15 cellular contexts compared by ENCODE assay signal in the genomic region with DNA sequence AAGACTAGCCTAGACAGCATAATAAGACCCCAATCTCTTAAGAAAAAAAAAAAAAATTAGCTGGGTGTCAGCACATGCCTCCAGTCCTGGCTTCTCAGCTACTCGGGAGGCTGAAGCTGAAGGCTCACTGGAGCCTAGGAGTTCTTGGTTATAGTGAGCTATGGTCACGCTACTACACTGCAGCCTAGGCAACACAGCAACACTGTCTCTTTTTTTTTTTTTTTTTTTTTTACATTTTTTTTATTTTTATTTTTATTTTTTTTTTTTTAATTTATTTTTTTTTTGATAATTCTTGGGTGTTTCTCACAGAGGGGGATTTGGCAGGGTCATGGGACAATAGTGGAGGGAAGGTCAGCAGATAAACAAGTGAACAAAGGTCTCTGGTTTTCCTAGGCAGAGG. TPM values are rescaled to one million over a fixed set of nuclear protein-coding genes. Genes with fewer than 3 reads are reported as not detected.
DNase-seq lines count a peak whose midpoint lies in the region; ATAC-seq, FAIRE-seq and TF ChIP-seq lines count a peak whose summit lies in the region.
"Had no signal": no experiment of that assay in that cellular context is flagged by ENCODE, and none has a peak within 500 bp of the region (broad histone marks: within the 10 kb centered on the region; RNA-seq: fewer than 3 reads in every experiment).

No MANE protein-coding gene starts in this region.

- intact Hi-C loops in HepG2 (cut with micrococcal nuclease; ENCODE audit: unreplicated experiment) (loop anchor here (10.0 kb wide), 1 partner anchor 221 kb away; no protein-coding TSS in a partner anchor), right lobe of liver (cut with DNase I) (no loop called here), prostate gland (cut with DNase I) (no loop called here)

- DNase-seq in HepG2 (ENCODE audit: low spot score): no peak
- no peak for DNase-seq in right lobe of liver
- no peak for DNase-seq in neural crest cell (ENCODE audit: low read depth, low spot score)
- DNase-seq in mucosa of gallbladder (ENCODE audit: low spot score): no peak
- DNase-seq in prostate gland (ENCODE audit: low spot score): no peak
- DNase-seq: BE2C; CD4-positive, alpha-beta memory T cell; DMS153; GF-D8; HCEC 1CT; IMR-90 had no signal

- no peaks in the 10 kb centered on the region for H3K27me3 Mint-ChIP-seq in neural crest cell (ENCODE audit: low read depth)
- H3K27me3 Mint-ChIP-seq: CD4-positive, alpha-beta memory T cell had no signal

- POLR2A ChIA-PET in HepG2 (lab: Yijun Ruan, JAX): interaction anchor here (0.7 kb wide), 1 partner anchor 12 kb away, joined by 3 read pairs; no protein-coding TSS in a partner anchor

- no peak for TF ChIP-seq CTCF in HepG2 (CRISPR knock-in tag; IDR thresholded peaks at IDR 0.05)
- no peak for TF ChIP-seq CTCF in right lobe of liver (IDR thresholded peaks at IDR 0.05)
- TF ChIP-seq CTCF in neural crest cell (conservative IDR thresholded peaks at IDR 0.05): no peak
- no peak for TF ChIP-seq CTCF in prostate gland (IDR thresholded peaks at IDR 0.05)

- TF ChIP-seq EP300 in HepG2 (IDR thresholded peaks at IDR 0.05; ENCODE audit: low read depth in 2 of 2, low read length in 2 of 2): no peak
- TF ChIP-seq EP300 in HepG2 (CRISPR knock-in tag; IDR thresholded peaks at IDR 0.05; ENCODE audit: borderline replicate concordance): no peak

- H3K27ac ChIP-seq in HepG2 (ENCODE audit: extremely low read length, insufficient read depth, low read length) (peak overlapping the region; percentile 73), right lobe of liver (no peak overlapping the region), ectodermal cell (ENCODE audit: insufficient read depth, low read depth, low read length, poor library complexity, severe bottlenecking) (peak overlapping the region; percentile 45), prostate gland (no peak overlapping the region)
- H3K27ac ChIP-seq: A549, C4-2B, HL-60 had no signal

- in situ Hi-C loops in HepG2 (cut with HindIII; ENCODE audit: extremely low pct_ligation_motif_present, low pct_unique_long_range_greater_than_20kb): no loop called here

- H3K9me3 Mint-ChIP-seq in neural crest cell: no peaks in the 10 kb centered on the region
- H3K9me3 Mint-ChIP-seq: CD4-positive, alpha-beta memory T cell had no signal

- H4K20me1 ChIP-seq in HepG2 (ENCODE audit: insufficient read depth, low read length): peaks cover under 1% of the 10 kb centered on the region

- H3K79me2 ChIP-seq in HepG2 (ENCODE audit: insufficient read depth, low read length): peaks cover 24% of the 10 kb centered on the region

- H3K36me3 Mint-ChIP-seq in neural crest cell (ENCODE audit: low read depth): peaks cover 18% of the 10 kb centered on the region

- H3K4me3 ChIP-seq in HepG2 (replicated peaks in 1 of 3; ENCODE audit: insufficient read depth in 1 of 3, low read depth in 2 of 3, low read length in 3 of 3) (no peak overlapping the region), right lobe of liver (no peak overlapping the region), ectodermal cell (ENCODE audit: insufficient read depth, low read depth, low read length) (no peak overlapping the region), prostate gland (no peak overlapping the region)
- H3K4me3 ChIP-seq: A549 had no signal

- peak overlapping the region; percentile 73 for H3K4me3 Mint-ChIP-seq in neural crest cell
- H3K4me3 Mint-ChIP-seq: CD4-positive, alpha-beta memory T cell had no signal

- CTCF ChIA-PET in HepG2 (lab: Yijun Ruan, JAX; ENCODE audit: low intra/inter-chr PET ratio, low total read pairs): no interaction called here

- H3K9me3 ChIP-seq in HepG2 (ENCODE audit: low read length) (no peaks in the 10 kb centered on the region), right lobe of liver (no peaks in the 10 kb centered on the region), ectodermal cell (ENCODE audit: control insufficient read depth, low read length) (no peaks in the 10 kb centered on the region), prostate gland (no peaks in the 10 kb centered on the region)
- H3K9me3 ChIP-seq: A549, BE2C had no signal

- no peak overlapping the region for H3K27ac Mint-ChIP-seq in neural crest cell (ENCODE audit: unreplicated experiment)
- H3K27ac Mint-ChIP-seq: CD4-positive, alpha-beta memory T cell had no signal

- H3K4me1 ChIP-seq in HepG2 (ENCODE audit: insufficient read depth, low read length): peaks cover 29% of the 10 kb centered on the region
- H3K4me1 ChIP-seq in right lobe of liver: peaks cover 0 to 12% (median 4%) of the 10 kb centered on the region in 4 donors
- peaks cover 10% of the 10 kb centered on the region for H3K4me1 ChIP-seq in ectodermal cell (ENCODE audit: control insufficient read depth, insufficient read depth, low read length)
- peaks cover 4% of the 10 kb centered on the region for H3K4me1 ChIP-seq in prostate gland (replicated peaks)
- H3K4me1 ChIP-seq: BE2C had no signal

- H3K4me1 Mint-ChIP-seq in neural crest cell: peaks cover 19% of the 10 kb centered on the region

- no peaks in the 10 kb centered on the region; a peak in 1 of 5 replicates for H3K27me3 ChIP-seq in HepG2 (ENCODE audit: control insufficient read depth in 1 of 2, insufficient read depth in 2 of 2, low read length in 2 of 2)
- no peaks in the 10 kb centered on the region for H3K27me3 ChIP-seq in right lobe of liver
- no peaks in the 10 kb centered on the region for H3K27me3 ChIP-seq in ectodermal cell (ENCODE audit: control insufficient read depth, insufficient read depth, low read length, poor library complexity, severe bottlenecking)
- H3K27me3 ChIP-seq in prostate gland (replicated peaks; ENCODE audit: insufficient read depth): no peaks in the 10 kb centered on the region
- H3K27me3 ChIP-seq: BE2C had no signal

- no peak for FAIRE-seq in HepG2 (lab: Jason Lieb, UNC)
- FAIRE-seq: A549 had no signal

- H3K36me3 ChIP-seq in HepG2 (replicated peaks in 1 of 2; ENCODE audit: control insufficient read depth in 1 of 2, insufficient read depth in 2 of 2, low read length in 2 of 2) (peaks cover 10 to 40% of the 10 kb centered on the region in 2 experiments), right lobe of liver (no peaks in the 10 kb centered on the region), ectodermal cell (ENCODE audit: control insufficient read depth, insufficient read depth, low read length) (peaks cover 28% of the 10 kb centered on the region), prostate gland (no peaks in the 10 kb centered on the region)

- TF ChIP-seq POLR2A in HepG2 (IDR thresholded peaks at IDR 0.05; ENCODE audit: insufficient read depth in 1 of 2, low read depth in 2 of 2, low read length in 2 of 2) (no peak), right lobe of liver (IDR thresholded peaks at IDR 0.05) (no peak), prostate gland (IDR thresholded peaks at IDR 0.05) (no peak)

- no peak overlapping the region for H2AFZ ChIP-seq in HepG2 (ENCODE audit: low read length)

- peak overlapping the region; percentile 13; the same call in 1 of the 2 replicates for H3K4me2 ChIP-seq in HepG2 (ENCODE audit: low read depth, low read length)
- H3K4me2 ChIP-seq: A549 had no signal

- BruUV-seq in HepG2 (replicated peaks; lab: Mats Ljungman, UMichigan): no TSS peak

- TF ChIP-seq RAD21 in HepG2 (CRISPR knock-in tag; IDR thresholded peaks at IDR 0.05): no peak

- ATAC-seq in HepG2: no peak
- no peak for ATAC-seq in right lobe of liver
- ATAC-seq: A549 had no signal

- WGBS in HepG2 (ENCODE audit: low lambda C conversion rate): 88% methylated on average over 2 of the region's 2 CpGs
- 87% methylated on average over 2 of the region's 2 CpGs for WGBS in right lobe of liver (ENCODE audit: insufficient coverage, low coverage, low lambda C conversion rate, missing lambda C conversion rate)
- WGBS in ectodermal cell, 2 experiments: 93% methylated on average over 1 of the region's 2 CpGs
- WGBS in prostate gland: 94% methylated on average over 2 of the region's 2 CpGs

- no peak overlapping the region for H3K9ac ChIP-seq in HepG2 (ENCODE audit: insufficient read depth, low read depth, low read length)

RNA-seq across cellular contexts. Expression of a gene that starts 4.1 kb away (rescaled TPM):
- total RNA-seq in HepG2 (2016; rRNA removed; fragmentation: Illumina TruSeq; extraction: Trizol): 57.3 and 69.8 TPM in 2 replicates
- 18.7 and 20.4 TPM in 2 replicates for total RNA-seq in HepG2 (2016; cell fraction: cytosol; rRNA removed; fragmentation: Illumina TruSeq; extraction: Trizol; ENCODE audit: low read depth)
- 62.2 and 74.8 TPM in 2 replicates for total RNA-seq in HepG2 (2016; cell fraction: insoluble cytoplasmic fraction; rRNA removed; fragmentation: Illumina TruSeq; extraction: Trizol)
- 36.9 and 38.7 TPM in 2 replicates for total RNA-seq in HepG2 (2016; cell fraction: membrane; rRNA removed; fragmentation: Illumina TruSeq; extraction: Trizol)
- 60.3 and 79.3 TPM in 2 replicates for total RNA-seq in HepG2 (2016; cell fraction: nucleus; rRNA removed; fragmentation: Illumina TruSeq; extraction: Trizol)
- 22.9 and 34.2 TPM in 2 replicates for polyA plus RNA-seq in HepG2 (2011; rRNA removed)
- polyA plus RNA-seq in HepG2 (2011; cell fraction: cytosol; rRNA removed): 15.1 and 17.5 TPM in 2 replicates
- polyA plus RNA-seq in HepG2 (2011; cell fraction: nucleus; rRNA removed): 19.4 and 21.6 TPM in 2 replicates
- 14.8 and 25.0 TPM in 2 replicates for polyA plus RNA-seq in HepG2 (2012)
- 9.2 and 9.5 TPM in 2 replicates for polyA plus RNA-seq in HepG2 (2016; cell fraction: cytosol; fragmentation: Illumina TruSeq; extraction: Trizol; ENCODE audit: low read depth)
- polyA plus RNA-seq in HepG2 (2016; cell fraction: insoluble cytoplasmic fraction; fragmentation: Illumina TruSeq; extraction: Trizol; ENCODE audit: low read depth): 52.3 and 58.4 TPM in 2 replicates
- 16.8 and 18.0 TPM in 2 replicates for polyA plus RNA-seq in HepG2 (2016; cell fraction: membrane; fragmentation: Illumina TruSeq; extraction: Trizol; ENCODE audit: low read depth)
- polyA plus RNA-seq in HepG2 (2016; cell fraction: nucleus; fragmentation: Illumina TruSeq; extraction: Trizol; ENCODE audit: insufficient read depth, low read depth): 173 and 174 TPM in 2 replicates
- 10.3 and 14.8 TPM in 2 replicates for polyA minus RNA-seq in HepG2 (2011; rRNA and poly(A)+ RNA removed; ENCODE audit: low replicate concordance)
- polyA minus RNA-seq in HepG2 (2011; cell fraction: cytosol; rRNA and poly(A)+ RNA removed): 5.6 and 8.0 TPM in 2 replicates
- 32.9 and 42.1 TPM in 2 replicates for polyA minus RNA-seq in HepG2 (2011; cell fraction: nucleus; rRNA and poly(A)+ RNA removed)
- total RNA-seq in right lobe of liver: 1 to 10 TPM in 2 of 6 experiments, under 1 TPM in 4; 0.18 to 4.8 (median 0.76) TPM
- 88.1 TPM for polyA plus RNA-seq in ectodermal cell (2013, experiment 1 of 4)
- 80.8 TPM for polyA plus RNA-seq in ectodermal cell (2013, experiment 2 of 4)
- 71.7 TPM for polyA plus RNA-seq in ectodermal cell (2013, experiment 3 of 4)
- 69.5 TPM for polyA plus RNA-seq in ectodermal cell (2013, experiment 4 of 4)
- 96.1 and 101 TPM in 2 replicates for total RNA-seq in neural crest cell
- total RNA-seq in mucosa of gallbladder: 2.2 TPM
- total RNA-seq in prostate gland: 10 to 100 TPM in 1 of 2 donors, 1 to 10 TPM in 1; 1.4 to 16.8 TPM

RNA-seq across cellular contexts. Expression of a gene that starts 4.6 kb away (rescaled TPM):
- total RNA-seq in HepG2 (2016; rRNA removed; fragmentation: Illumina TruSeq; extraction: Trizol): 136 and 197 TPM in 2 replicates
- 31.6 and 39.1 TPM in 2 replicates for total RNA-seq in HepG2 (2016; cell fraction: cytosol; rRNA removed; fragmentation: Illumina TruSeq; extraction: Trizol; ENCODE audit: low read depth)
- total RNA-seq in HepG2 (2016; cell fraction: insoluble cytoplasmic fraction; rRNA removed; fragmentation: Illumina TruSeq; extraction: Trizol): 132 and 204 TPM in 2 replicates
- 40.5 and 42.9 TPM in 2 replicates for total RNA-seq in HepG2 (2016; cell fraction: membrane; rRNA removed; fragmentation: Illumina TruSeq; extraction: Trizol)
- total RNA-seq in HepG2 (2016; cell fraction: nucleus; rRNA removed; fragmentation: Illumina TruSeq; extraction: Trizol): 108 and 116 TPM in 2 replicates
- polyA plus RNA-seq in HepG2 (2011; rRNA removed): 26.9 and 30.7 TPM in 2 replicates
- polyA plus RNA-seq in HepG2 (2011; cell fraction: cytosol; rRNA removed): 14.6 and 21.2 TPM in 2 replicates
- 12.1 and 14.6 TPM in 2 replicates for polyA plus RNA-seq in HepG2 (2011; cell fraction: nucleus; rRNA removed)
- polyA plus RNA-seq in HepG2 (2012): 95.6 and 104 TPM in 2 replicates
- polyA plus RNA-seq in HepG2 (2016; cell fraction: cytosol; fragmentation: Illumina TruSeq; extraction: Trizol; ENCODE audit: low read depth): 6.1 and 6.6 TPM in 2 replicates
- polyA plus RNA-seq in HepG2 (2016; cell fraction: insoluble cytoplasmic fraction; fragmentation: Illumina TruSeq; extraction: Trizol; ENCODE audit: low read depth): 120 and 134 TPM in 2 replicates
- polyA plus RNA-seq in HepG2 (2016; cell fraction: membrane; fragmentation: Illumina TruSeq; extraction: Trizol; ENCODE audit: low read depth): 14.1 and 15.6 TPM in 2 replicates
- polyA plus RNA-seq in HepG2 (2016; cell fraction: nucleus; fragmentation: Illumina TruSeq; extraction: Trizol; ENCODE audit: insufficient read depth, low read depth): 58.6 and 58.8 TPM in 2 replicates
- polyA minus RNA-seq in HepG2 (2011; rRNA and poly(A)+ RNA removed; ENCODE audit: low replicate concordance): 26.4 and 36.7 TPM in 2 replicates
- 52.8 and 77.3 TPM in 2 replicates for polyA minus RNA-seq in HepG2 (2011; cell fraction: cytosol; rRNA and poly(A)+ RNA removed)
- polyA minus RNA-seq in HepG2 (2011; cell fraction: nucleus; rRNA and poly(A)+ RNA removed): 140 and 161 TPM in 2 replicates
- total RNA-seq in right lobe of liver: 10 to 100 TPM; 18.0 to 36.5 (median 28.9) TPM
- 51.6 TPM for polyA plus RNA-seq in ectodermal cell (2013, experiment 1 of 4)
- polyA plus RNA-seq in ectodermal cell (2013, experiment 2 of 4): 55.1 TPM
- polyA plus RNA-seq in ectodermal cell (2013, experiment 3 of 4): 47.9 TPM
- 49.2 TPM for polyA plus RNA-seq in ectodermal cell (2013, experiment 4 of 4)
- 102 and 108 TPM in 2 replicates for total RNA-seq in neural crest cell
- total RNA-seq in mucosa of gallbladder: 100 TPM
- 100 to 1,000 TPM in 1 of 2 donors, 10 to 100 TPM in 1; 99.1 to 107 TPM for total RNA-seq in prostate gland

RNA-seq across cellular contexts. Expression of a gene that starts 54.5 kb away (rescaled TPM):
- total RNA-seq in HepG2 (2016; rRNA removed; fragmentation: Illumina TruSeq; extraction: Trizol) (0.13 and 0.18 TPM in 2 replicates), right lobe of liver (under 1 TPM; 0.06 to 0.44 (median 0.23) TPM), neural crest cell (0.33 and 1.0 TPM in 2 replicates), mucosa of gallbladder (1.2 TPM), prostate gland (10 to 100 TPM in 1 of 2 donors, 1 to 10 TPM in 1; 1.5 to 54.2 TPM)
- not detected in 2 replicates for total RNA-seq in HepG2 (2016; cell fraction: cytosol; rRNA removed; fragmentation: Illumina TruSeq; extraction: Trizol; ENCODE audit: low read depth)
- 0.11 and 0.27 TPM in 2 replicates for total RNA-seq in HepG2 (2016; cell fraction: insoluble cytoplasmic fraction; rRNA removed; fragmentation: Illumina TruSeq; extraction: Trizol)
- total RNA-seq in HepG2 (2016; cell fraction: membrane; rRNA removed; fragmentation: Illumina TruSeq; extraction: Trizol): 0.03 and 0.19 TPM in 2 replicates
- total RNA-seq in HepG2 (2016; cell fraction: nucleus; rRNA removed; fragmentation: Illumina TruSeq; extraction: Trizol): 0.44 and 0.47 TPM in 2 replicates
- 0.04 TPM in 2 replicates for polyA plus RNA-seq in HepG2 (2011; rRNA removed)
- 0.01 and 0.05 TPM in 2 replicates for polyA plus RNA-seq in HepG2 (2011; cell fraction: cytosol; rRNA removed)
- 0.07 and 0.08 TPM in 2 replicates for polyA plus RNA-seq in HepG2 (2011; cell fraction: nucleus; rRNA removed)
- polyA plus RNA-seq in HepG2 (2012): 0.01 and 0.11 TPM in 2 replicates
- 0.01 TPM in 1 of 2 replicates, not detected in the other for polyA plus RNA-seq in HepG2 (2016; cell fraction: cytosol; fragmentation: Illumina TruSeq; extraction: Trizol; ENCODE audit: low read depth)
- 0.04 and 0.07 TPM in 2 replicates for polyA plus RNA-seq in HepG2 (2016; cell fraction: insoluble cytoplasmic fraction; fragmentation: Illumina TruSeq; extraction: Trizol; ENCODE audit: low read depth)
- polyA plus RNA-seq in HepG2 (2016; cell fraction: membrane; fragmentation: Illumina TruSeq; extraction: Trizol; ENCODE audit: low read depth): 0.15 TPM in 1 of 2 replicates, not detected in the other
- polyA plus RNA-seq in HepG2 (2016; cell fraction: nucleus; fragmentation: Illumina TruSeq; extraction: Trizol; ENCODE audit: insufficient read depth, low read depth): not detected in 2 replicates
- 1.0 and 2.2 TPM in 2 replicates for polyA minus RNA-seq in HepG2 (2011; rRNA and poly(A)+ RNA removed; ENCODE audit: low replicate concordance)
- polyA minus RNA-seq in HepG2 (2011; cell fraction: cytosol; rRNA and poly(A)+ RNA removed): not detected in 2 replicates
- polyA minus RNA-seq in HepG2 (2011; cell fraction: nucleus; rRNA and poly(A)+ RNA removed): 0.99 and 1.0 TPM in 2 replicates
- polyA plus RNA-seq in ectodermal cell (2013, experiment 1 of 4): 0.72 TPM
- 0.52 TPM for polyA plus RNA-seq in ectodermal cell (2013, experiment 2 of 4)
- polyA plus RNA-seq in ectodermal cell (2013, experiment 3 of 4): 0.37 TPM
- 0.41 TPM for polyA plus RNA-seq in ectodermal cell (2013, experiment 4 of 4)
- polyA plus RNA-seq: CD4-positive, alpha-beta memory T cell had no signal

Comparison
In these comparisons a context has a peak if more than half of its experiments do, and no peak if none do; other contexts are left out.
1. H3K27ac ChIP-seq: peak in HepG2 (single experiment) and ectodermal cell (single experiment); none in right lobe of liver (0 of 3) and prostate gland (0 of 2).